ENCODE assay signal across 26 cellular contexts in the genomic region with DNA sequence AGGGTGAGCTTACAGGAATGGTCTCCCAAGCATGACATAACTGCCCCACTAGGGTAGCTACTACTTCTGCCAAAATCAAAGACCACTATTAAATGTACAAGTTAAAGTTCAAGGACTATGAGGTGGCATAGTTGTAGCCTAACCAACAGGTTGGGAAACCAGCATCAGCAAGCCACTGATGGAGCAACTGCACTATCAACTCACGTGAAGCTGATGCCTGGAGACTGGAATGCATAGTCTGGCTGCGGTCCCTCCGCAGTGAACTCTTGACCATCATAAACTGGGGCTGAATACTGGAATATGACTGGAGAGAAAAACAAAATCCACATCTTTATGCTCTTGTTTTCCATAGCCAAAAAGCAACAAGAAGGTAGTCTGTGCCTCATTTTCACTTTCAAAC.
A peak's percentile ranks its signal among the peaks of the same experiment; 100 is the strongest.
DNase-seq lines count a peak whose midpoint lies in the region; ATAC-seq, FAIRE-seq and TF ChIP-seq lines count a peak whose summit lies in the region.
"Had no signal": no experiment of that assay in that cellular context is flagged by ENCODE, and none has a peak within 500 bp of the region (broad histone marks: within the 10 kb centered on the region; RNA-seq: fewer than 3 reads in every experiment).

No MANE protein-coding gene starts in this region.

- TF ChIP-seq CTCF in HepG2 (CRISPR knock-in tag; IDR thresholded peaks at IDR 0.05) = no peak
- no peak for TF ChIP-seq CTCF in neural crest cell (conservative IDR thresholded peaks at IDR 0.05)

- H3K4me1 ChIP-seq in HepG2 (ENCODE audit: insufficient read depth, low read length) = peaks cover 6% of the 10 kb centered on the region; the same call in 1 of the 2 replicates
- no peaks in the 10 kb centered on the region for H3K4me1 ChIP-seq in effector memory CD4-positive, alpha-beta T cell (ENCODE audit: control insufficient read depth, insufficient read depth, low read length, poor library complexity, severe bottlenecking)
- H3K4me1 ChIP-seq: A549; BE2C; BLaER1 treated with 17β-estradiol and CSF1 and Interleukin-3, amounts not matched to agents 10 nM and 100 nM had no signal

- no peak for FAIRE-seq in HepG2 (lab: Jason Lieb, UNC)
- FAIRE-seq: A549, D721Med, GM12878, GM19239 had no signal

- TF ChIP-seq RAD21 in HepG2 (CRISPR knock-in tag; IDR thresholded peaks at IDR 0.05) = no peak

- intact Hi-C loops in HepG2 (cut with micrococcal nuclease; ENCODE audit: unreplicated experiment) = no loop called here

- no peaks in the 10 kb centered on the region for H3K36me3 Mint-ChIP-seq in neural crest cell (ENCODE audit: low read depth)
- H3K36me3 Mint-ChIP-seq: CD14-positive monocyte; CD8-positive, alpha-beta memory T cell had no signal

- in situ Hi-C loops in HepG2 (cut with HindIII; ENCODE audit: extremely low pct_ligation_motif_present, low pct_unique_long_range_greater_than_20kb) = no loop called here

- no peak overlapping the region for H2AFZ ChIP-seq in HepG2 (ENCODE audit: low read length)
- H2AFZ ChIP-seq: GM23338 had no signal

- H3K4me3 ChIP-seq in HepG2 (replicated peaks in 1 of 3; ENCODE audit: insufficient read depth in 1 of 3, low read depth in 2 of 3, low read length in 3 of 3) = no peak overlapping the region
- H3K4me3 ChIP-seq in effector memory CD4-positive, alpha-beta T cell (ENCODE audit: insufficient read depth, low read depth, low read length, poor library complexity, severe bottlenecking) = no peak overlapping the region
- H3K4me3 ChIP-seq: A549; BLaER1 treated with 17β-estradiol and CSF1 and Interleukin-3, amounts not matched to agents 10 nM and 100 nM; GM12878; GM23338 had no signal

- H3K27me3 Mint-ChIP-seq in neural crest cell (ENCODE audit: low read depth) = no peaks in the 10 kb centered on the region
- H3K27me3 Mint-ChIP-seq: CD4-positive, alpha-beta T cell; CD8-positive, alpha-beta memory T cell had no signal

- TF ChIP-seq EP300 in HepG2 (IDR thresholded peaks at IDR 0.05; ENCODE audit: low read depth in 2 of 2, low read length in 2 of 2) (no peak), HepG2 (CRISPR knock-in tag; IDR thresholded peaks at IDR 0.05; ENCODE audit: borderline replicate concordance) (no peak)

- H3K9ac ChIP-seq in HepG2 (ENCODE audit: insufficient read depth, low read depth, low read length) = no peak overlapping the region
- H3K9ac ChIP-seq: BLaER1 treated with 17β-estradiol and CSF1 and Interleukin-3, amounts not matched to agents 10 nM and 100 nM had no signal

- CTCF ChIA-PET in HepG2 (lab: Yijun Ruan, JAX; ENCODE audit: low intra/inter-chr PET ratio, low total read pairs) = no interaction called here

- H4K20me1 ChIP-seq in HepG2 (ENCODE audit: insufficient read depth, low read length) = no peaks in the 10 kb centered on the region
- H4K20me1 ChIP-seq: BLaER1 treated with 17β-estradiol and CSF1 and Interleukin-3, amounts not matched to agents 10 nM and 100 nM had no signal

- H3K79me2 ChIP-seq in HepG2 (ENCODE audit: insufficient read depth, low read length) = no peaks in the 10 kb centered on the region

- no peaks in the 10 kb centered on the region for H3K36me3 ChIP-seq in HepG2 (replicated peaks in 1 of 2; ENCODE audit: control insufficient read depth in 1 of 2, insufficient read depth in 2 of 2, low read length in 2 of 2)
- H3K36me3 ChIP-seq in effector memory CD4-positive, alpha-beta T cell (ENCODE audit: control insufficient read depth, insufficient read depth, low read length) = no peaks in the 10 kb centered on the region
- H3K36me3 ChIP-seq: BE2C; BLaER1 treated with 17β-estradiol and CSF1 and Interleukin-3, amounts not matched to agents 10 nM and 100 nM had no signal

- no peak for TF ChIP-seq POLR2A in HepG2 (IDR thresholded peaks at IDR 0.05; ENCODE audit: insufficient read depth in 1 of 2, low read depth in 2 of 2, low read length in 2 of 2)

- H3K4me1 Mint-ChIP-seq in neural crest cell = no peaks in the 10 kb centered on the region
- H3K4me1 Mint-ChIP-seq: CD14-positive monocyte; CD8-positive, alpha-beta memory T cell had no signal

- peaks cover 15% of the 10 kb centered on the region; the same call in 1 of the 2 replicates for H3K9me3 ChIP-seq in HepG2 (ENCODE audit: low read length)
- no peaks in the 10 kb centered on the region for H3K9me3 ChIP-seq in effector memory CD4-positive, alpha-beta T cell (ENCODE audit: control insufficient read depth, low read length)
- H3K9me3 ChIP-seq: A549; BE2C; BLaER1 treated with 17β-estradiol and CSF1 and Interleukin-3, amounts not matched to agents 10 nM and 100 nM had no signal

- no TSS peak for BruUV-seq in HepG2 (replicated peaks; lab: Mats Ljungman, UMichigan)

- 0% methylated on average over 3 of the region's 3 CpGs for WGBS in HepG2 (ENCODE audit: low lambda C conversion rate)

- POLR2A ChIA-PET in HepG2 (lab: Yijun Ruan, JAX) = no interaction called here

- no peak overlapping the region for H3K4me3 Mint-ChIP-seq in neural crest cell
- H3K4me3 Mint-ChIP-seq: CD14-positive monocyte; CD4-positive, alpha-beta T cell; CD8-positive, alpha-beta memory T cell; GM23338; H9 had no signal

- ATAC-seq in HepG2 (no peak), GM21528 (IDR thresholded peaks at IDR 0.05; ENCODE audit: low FRiP score, unreplicated experiment) (no peak)
- ATAC-seq: A549, GM12878, GM23338, HCT116 had no signal

- H3K27ac ChIP-seq in HepG2 (ENCODE audit: extremely low read length, insufficient read depth, low read length) = no peak overlapping the region
- no peak overlapping the region for H3K27ac ChIP-seq in effector memory CD4-positive, alpha-beta T cell (ENCODE audit: insufficient read depth, low read length, poor library complexity, severe bottlenecking)
- H3K27ac ChIP-seq: A549; BLaER1 treated with 17β-estradiol and CSF1 and Interleukin-3, amounts not matched to agents 10 nM and 100 nM had no signal

- peaks cover 3% of the 10 kb centered on the region for H3K9me3 Mint-ChIP-seq in neural crest cell
- H3K9me3 Mint-ChIP-seq: GM23338, H9 had no signal

- H3K4me2 ChIP-seq in HepG2 (ENCODE audit: low read depth, low read length) = no peak overlapping the region
- H3K4me2 ChIP-seq: A549; BLaER1 treated with 17β-estradiol and CSF1 and Interleukin-3, amounts not matched to agents 10 nM and 100 nM; GM23338 had no signal

- H3K27ac Mint-ChIP-seq in neural crest cell (ENCODE audit: unreplicated experiment) = peak overlapping the region; percentile 62
- H3K27ac Mint-ChIP-seq: CD14-positive monocyte; CD4-positive, alpha-beta T cell; GM23338; H9 had no signal

- DNase-seq in HuH-7.5 (ENCODE audit: low spot score) (peak; percentile 7), HepG2 (ENCODE audit: low spot score) (no peak), neural crest cell (ENCODE audit: low read depth, low spot score) (no peak), NCI-H82 treated with DMSO at 0.1 percent for 48 hours (lab: John Stamatoyannopoulos, UW; ENCODE audit: unreplicated experiment) (no peak), dedifferentiated amniotic fluid mesenchymal stem cell (ENCODE audit: extremely low spot score) (no peak)
- DNase-seq in effector memory CD4-positive, alpha-beta T cell = no peak
- DNase-seq: 8988T; ACHN; AML-193; BE2C; CD4-positive, alpha-beta T cell; CD8-positive, alpha-beta memory T cell; DMS 273 treated with DMSO at 0.1 percent for 48 hours; DMS79; EL; GDM1; H9 had no signal

- no peaks in the 10 kb centered on the region for H3K27me3 ChIP-seq in HepG2 (ENCODE audit: control insufficient read depth in 1 of 2, insufficient read depth in 2 of 2, low read length in 2 of 2)
- no peaks in the 10 kb centered on the region for H3K27me3 ChIP-seq in effector memory CD4-positive, alpha-beta T cell (replicated peaks; ENCODE audit: control insufficient read depth, insufficient read depth, low read length, poor library complexity, severe bottlenecking)
- H3K27me3 ChIP-seq: BE2C; BLaER1 treated with 17β-estradiol and CSF1 and Interleukin-3, amounts not matched to agents 10 nM and 100 nM had no signal

TF ChIP-seq in HepG2, 621 proteins besides CTCF, POLR2A, EP300 and RAD21:
- TF ChIP-seq ZNF350 (CRISPR knock-in tag; IDR thresholded peaks at IDR 0.05; ENCODE audit: borderline replicate concordance, low read depth) = no peak
- TF ChIP-seq BHLHE40 (IDR thresholded peaks at IDR 0.05; ENCODE audit: low read length) = peak; percentile 66
